Comparison of ENCODE assay signal across 21 cellular contexts in the genomic region with DNA sequence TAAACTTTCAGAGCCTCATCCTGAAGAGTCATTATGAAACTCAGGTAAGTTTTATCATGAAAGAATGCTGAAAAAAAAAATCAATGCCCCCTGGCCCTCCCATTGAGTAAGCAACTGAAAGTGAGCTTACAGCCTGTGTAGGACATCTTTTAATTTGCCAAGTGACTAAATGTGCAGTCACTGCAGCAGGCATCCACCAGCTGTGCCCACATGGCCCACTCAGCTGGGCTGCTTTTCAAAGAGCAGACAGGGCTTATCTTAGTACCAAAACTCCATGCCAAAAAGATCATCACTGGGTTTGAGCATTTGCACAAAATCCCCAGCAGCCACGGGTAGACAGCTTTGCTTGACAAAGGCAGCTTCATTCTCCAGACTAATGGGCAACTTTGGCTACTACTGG.
DNase-seq lines count a peak whose midpoint lies in the region; ATAC-seq, FAIRE-seq and TF ChIP-seq lines count a peak whose summit lies in the region.
"Had no signal": no experiment of that assay in that cellular context is flagged by ENCODE, and none has a peak within 500 bp of the region (broad histone marks: within the 10 kb centered on the region; RNA-seq: fewer than 3 reads in every experiment).

No MANE protein-coding gene starts in this region.

- POLR2A ChIA-PET in A673 (lab: Charles Lee; ENCODE audit: low non-redundant PET) = no interaction called here
- POLR2A ChIA-PET in activated CD4-positive, alpha-beta T cell treated with anti-CD3 and anti-CD28 coated beads for 36 hours (lab: Charles Lee) = no interaction called here

- H3K36me3 ChIP-seq in A673 (ENCODE audit: insufficient read depth, low read length, poor library complexity, severe bottlenecking) (no peaks in the 10 kb centered on the region), bronchial epithelial cell (ENCODE audit: control insufficient read depth, insufficient read depth, low read length) (no peaks in the 10 kb centered on the region), mesenchymal stem cell (ENCODE audit: control insufficient read depth in 1 of 2, insufficient read depth in 2 of 2, low read depth in 1 of 2, low read length in 2 of 2) (peaks cover 0 to 3% of the 10 kb centered on the region in 2 experiments)

- no peak overlapping the region for H2BK5ac ChIP-seq in mesenchymal stem cell (ENCODE audit: low read depth, low read length, poor library complexity, severe bottlenecking)

- CTCF ChIA-PET in A673 (lab: Charles Lee) = no interaction called here
- CTCF ChIA-PET in activated CD4-positive, alpha-beta T cell treated with anti-CD3 and anti-CD28 coated beads for 36 hours (lab: Charles Lee) = no interaction called here

- no peak overlapping the region for H3K4me3 Mint-ChIP-seq in activated CD4-positive, alpha-beta T cell treated with anti-CD3 and anti-CD28 coated beads for 36 hours

- intact Hi-C loops in A673 (cut with micrococcal nuclease; ENCODE audit: unreplicated experiment) = no loop called here
- intact Hi-C loops in activated CD4-positive, alpha-beta T cell treated with anti-CD3 and anti-CD28 coated beads for 36 hours (cut with DNase I, micrococcal nuclease) = no loop called here

- H4K8ac ChIP-seq in mesenchymal stem cell (ENCODE audit: low read length) = no peak overlapping the region

- H3K9me3 Mint-ChIP-seq in activated CD4-positive, alpha-beta T cell treated with anti-CD3 and anti-CD28 coated beads for 36 hours (ENCODE audit: low read depth) = peaks cover 13% of the 10 kb centered on the region

- no peak overlapping the region for H2BK15ac ChIP-seq in mesenchymal stem cell (ENCODE audit: low read depth, poor library complexity, severe bottlenecking)

- ATAC-seq in activated CD4-positive, alpha-beta T cell treated with anti-CD3 and anti-CD28 coated beads for 36 hours = no peak
- ATAC-seq: A549, Panc1 had no signal

- H3K4me1 ChIP-seq in A673 (ENCODE audit: insufficient read depth, low read length, poor library complexity, severe bottlenecking) = peaks cover 6% of the 10 kb centered on the region
- H3K4me1 ChIP-seq in mesenchymal stem cell (ENCODE audit: control insufficient read depth, insufficient read depth, low read depth, low read length) = no peaks in the 10 kb centered on the region
- H3K4me1 ChIP-seq: A549 had no signal

- FAIRE-seq in bronchial epithelial cell (lab: Jason Lieb, UNC) = no peak
- FAIRE-seq: A549 had no signal

- BruUV-seq in A673 (replicated peaks; lab: Mats Ljungman, UMichigan) = no TSS peak

- no peak overlapping the region for H3K23ac ChIP-seq in mesenchymal stem cell (ENCODE audit: low read length in 2 of 2)

- no peaks in the 10 kb centered on the region for H3K27me3 Mint-ChIP-seq in activated CD4-positive, alpha-beta T cell treated with anti-CD3 and anti-CD28 coated beads for 36 hours

- no peak overlapping the region for H3K27ac Mint-ChIP-seq in activated CD4-positive, alpha-beta T cell treated with anti-CD3 and anti-CD28 coated beads for 36 hours

- WGBS in mesenchymal stem cell = 91% methylated on average over 1 of the region's 1 CpG

- H3K27me3 ChIP-seq in A673 (replicated peaks; ENCODE audit: insufficient read depth, low read depth, low read length, poor library complexity) (no peaks in the 10 kb centered on the region), bronchial epithelial cell (ENCODE audit: control insufficient read depth, insufficient read depth, low read length) (no peaks in the 10 kb centered on the region), mesenchymal stem cell (ENCODE audit: control insufficient read depth in 1 of 2, insufficient read depth in 1 of 2, low read length in 2 of 2) (no peaks in the 10 kb centered on the region)

- no peak overlapping the region for H3K4ac ChIP-seq in mesenchymal stem cell (ENCODE audit: low read depth in 1 of 2, low read length in 2 of 2)

- DNase-seq in A673 (ENCODE audit: low spot score) (peak; percentile 37), HT1080 (ENCODE audit: low read depth) (peak; percentile 54), bronchial epithelial cell (ENCODE audit: low read depth) (peak; percentile 80), mesenchymal stem cell (no peak), DMS 273 treated with DMSO at 0.1 percent for 48 hours (lab: John Stamatoyannopoulos, UW) (no peak), NCI-H446 treated with DMSO at 0.1 percent for 48 hours (lab: John Stamatoyannopoulos, UW) (no peak)
- no peak for DNase-seq in activated CD4-positive, alpha-beta T cell treated with anti-CD3 and anti-CD28 coated beads for 36 hours
- DNase-seq in stimulated activated CD4-positive, alpha-beta T cell treated with anti-CD3 and anti-CD28 coated beads, Interleukin-4, amount 100 ng/mL, for 4 hours = no peak
- DNase-seq: AML-193, COR-L47, DMS153, EL, H7, Karpas-422, MV-4-11, NCI-H146, NCI-H2081, NCI-H524, Right ventricle myocardium superior had no signal

- peaks cover 32% of the 10 kb centered on the region for H3K79me1 ChIP-seq in mesenchymal stem cell (replicated peaks; ENCODE audit: low read length, poor library complexity, severe bottlenecking)

- no peak overlapping the region for H3K18ac ChIP-seq in mesenchymal stem cell (ENCODE audit: low read depth in 1 of 2, low read length in 2 of 2)

- no peaks in the 10 kb centered on the region for H3K36me3 Mint-ChIP-seq in activated CD4-positive, alpha-beta T cell treated with anti-CD3 and anti-CD28 coated beads for 36 hours (ENCODE audit: low read depth)

- H3K9ac ChIP-seq in mesenchymal stem cell (ENCODE audit: low read length) = no peak overlapping the region

- no peak overlapping the region for H2AFZ ChIP-seq in mesenchymal stem cell (ENCODE audit: low read depth, low read length)

- no peaks in the 10 kb centered on the region for H3K4me1 Mint-ChIP-seq in activated CD4-positive, alpha-beta T cell treated with anti-CD3 and anti-CD28 coated beads for 36 hours

- H3K4me2 ChIP-seq in mesenchymal stem cell (ENCODE audit: low read length, poor library complexity, severe bottlenecking) = no peak overlapping the region
- H3K4me2 ChIP-seq: A549 had no signal

- no peak overlapping the region for H2BK120ac ChIP-seq in mesenchymal stem cell (ENCODE audit: low read depth, low read length)

- no peak overlapping the region for H2AK5ac ChIP-seq in mesenchymal stem cell (ENCODE audit: low read length, severe bottlenecking)

- H3K4me3 ChIP-seq in A673 (ENCODE audit: low read depth, low read length, poor library complexity, severe bottlenecking) (no peak overlapping the region), bronchial epithelial cell (ENCODE audit: low read depth, low read length) (no peak overlapping the region), mesenchymal stem cell (ENCODE audit: insufficient read depth in 1 of 2, low read depth in 1 of 2, low read length in 2 of 2) (no peak overlapping the region)
- H3K4me3 ChIP-seq: A549 had no signal

- TF ChIP-seq CTCF in A673 (conservative IDR thresholded peaks at IDR 0.05; ENCODE audit: low read depth, low read length) = no peak
- TF ChIP-seq CTCF in bronchial epithelial cell (IDR thresholded peaks at IDR 0.05; ENCODE audit: insufficient read depth, low read length, severe bottlenecking) = no peak

- H3K27ac ChIP-seq in A673 (ENCODE audit: low read depth, low read length, poor library complexity, severe bottlenecking) (no peak overlapping the region), mesenchymal stem cell (ENCODE audit: low read length, poor library complexity, severe bottlenecking) (no peak overlapping the region)
- H3K27ac ChIP-seq: A549 had no signal

- H2BK12ac ChIP-seq in mesenchymal stem cell (ENCODE audit: low read length in 2 of 2) = no peak overlapping the region

- peak overlapping the region; percentile 35 for H4K91ac ChIP-seq in mesenchymal stem cell (ENCODE audit: low read length)

- H3K9me3 ChIP-seq in A673 (ENCODE audit: low read depth, low read length, poor library complexity, severe bottlenecking) (peaks cover 26% of the 10 kb centered on the region), mesenchymal stem cell (ENCODE audit: control insufficient read depth, low read length) (peaks cover 27% of the 10 kb centered on the region)
- H3K9me3 ChIP-seq: A549 had no signal

- H3K14ac ChIP-seq in mesenchymal stem cell (ENCODE audit: low read length in 2 of 2) = no peak overlapping the region

Comparison
In these comparisons a context has a peak if more than half of its experiments do, and no peak if none do; other contexts are left out.
1. DNase-seq: peak in A673 (single experiment), HT1080 (single experiment) and bronchial epithelial cell (single experiment); none in mesenchymal stem cell (single experiment), activated CD4-positive, alpha-beta T cell treated with anti-CD3 and anti-CD28 coated beads for 36 hours (single experiment), DMS 273 treated with DMSO at 0.1 percent for 48 hours (single experiment), stimulated activated CD4-positive, alpha-beta T cell treated with anti-CD3 and anti-CD28 coated beads, Interleukin-4, amount 100 ng/mL, for 4 hours (0 of 2) and NCI-H446 treated with DMSO at 0.1 percent for 48 hours (single experiment).